Comparison of ENCODE assay signal across 1 cellular context in the genomic region with DNA sequence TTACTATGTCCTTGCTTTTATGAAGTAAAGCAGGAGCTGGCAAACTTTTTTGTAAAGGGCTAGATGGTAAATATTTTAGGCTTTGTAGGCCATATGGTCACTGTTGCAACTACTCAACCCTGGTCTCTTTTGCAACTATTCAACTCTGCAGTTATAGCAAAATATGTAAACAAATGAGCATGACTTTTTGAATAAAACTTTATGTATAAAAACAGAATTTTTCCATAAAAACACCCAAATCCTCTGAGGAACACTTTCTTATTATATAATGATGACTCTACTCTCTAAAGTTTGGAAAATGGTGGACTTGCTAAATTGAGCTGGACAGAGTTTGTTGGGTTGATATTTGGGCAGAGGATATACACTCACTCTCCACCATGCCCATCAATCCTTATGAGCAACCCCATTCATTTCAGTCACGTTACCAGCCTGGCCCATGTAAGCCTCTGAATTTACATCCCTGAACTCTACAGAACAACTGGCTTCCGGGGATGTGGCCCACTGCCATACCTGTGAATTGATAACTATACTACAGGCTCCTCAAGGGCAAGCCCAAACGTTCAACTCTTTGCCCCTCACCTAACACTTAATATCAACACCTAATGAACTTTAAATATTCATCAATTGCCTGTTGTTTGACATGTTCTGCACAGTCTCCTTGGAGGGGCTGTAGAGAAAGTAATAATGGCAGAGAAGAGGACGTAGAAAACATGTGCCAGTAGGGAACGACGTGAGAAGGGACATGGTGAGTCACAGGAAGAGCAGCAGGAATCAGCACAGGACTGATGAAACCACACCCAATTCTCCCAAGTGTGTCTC.
TF ChIP-seq lines count a peak whose summit lies in the region.

No MANE protein-coding gene starts in this region.

TF ChIP-seq in K562, 482 proteins besides CTCF, POLR2A, EP300 and RAD21 (continued from another document and continues in another):
- TF ChIP-seq, protein P1, sequence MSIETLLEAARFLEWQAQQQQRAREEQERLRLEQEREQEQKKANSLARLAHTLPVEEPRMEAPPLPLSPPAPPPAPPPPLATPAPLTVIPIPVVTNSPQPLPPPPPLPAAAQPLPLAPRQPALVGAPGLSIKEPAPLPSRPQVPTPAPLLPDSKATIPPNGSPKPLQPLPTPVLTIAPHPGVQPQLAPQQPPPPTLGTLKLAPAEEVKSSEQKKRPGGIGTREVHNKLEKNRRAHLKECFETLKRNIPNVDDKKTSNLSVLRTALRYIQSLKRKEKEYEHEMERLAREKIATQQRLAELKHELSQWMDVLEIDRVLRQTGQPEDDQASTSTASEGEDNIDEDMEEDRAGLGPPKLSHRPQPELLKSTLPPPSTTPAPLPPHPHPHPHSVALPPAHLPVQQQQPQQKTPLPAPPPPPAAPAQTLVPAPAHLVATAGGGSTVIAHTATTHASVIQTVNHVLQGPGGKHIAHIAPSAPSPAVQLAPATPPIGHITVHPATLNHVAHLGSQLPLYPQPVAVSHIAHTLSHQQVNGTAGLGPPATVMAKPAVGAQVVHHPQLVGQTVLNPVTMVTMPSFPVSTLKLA (conservative IDR thresholded peaks at IDR 0.05) = peak; percentile 54 to 75; a peak in 3 of 4 replicates
- TF ChIP-seq, protein P2, sequence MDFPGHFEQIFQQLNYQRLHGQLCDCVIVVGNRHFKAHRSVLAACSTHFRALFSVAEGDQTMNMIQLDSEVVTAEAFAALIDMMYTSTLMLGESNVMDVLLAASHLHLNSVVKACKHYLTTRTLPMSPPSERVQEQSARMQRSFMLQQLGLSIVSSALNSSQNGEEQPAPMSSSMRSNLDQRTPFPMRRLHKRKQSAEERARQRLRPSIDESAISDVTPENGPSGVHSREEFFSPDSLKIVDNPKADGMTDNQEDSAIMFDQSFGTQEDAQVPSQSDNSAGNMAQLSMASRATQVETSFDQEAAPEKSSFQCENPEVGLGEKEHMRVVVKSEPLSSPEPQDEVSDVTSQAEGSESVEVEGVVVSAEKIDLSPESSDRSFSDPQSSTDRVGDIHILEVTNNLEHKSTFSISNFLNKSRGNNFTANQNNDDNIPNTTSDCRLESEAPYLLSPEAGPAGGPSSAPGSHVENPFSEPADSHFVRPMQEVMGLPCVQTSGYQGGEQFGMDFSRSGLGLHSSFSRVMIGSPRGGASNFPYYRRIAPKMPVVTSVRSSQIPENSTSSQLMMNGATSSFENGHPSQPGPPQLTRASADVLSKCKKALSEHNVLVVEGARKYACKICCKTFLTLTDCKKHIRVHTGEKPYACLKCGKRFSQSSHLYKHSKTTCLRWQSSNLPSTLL (IDR thresholded peaks at IDR 0.05) = no peak
- TF ChIP-seq, protein P3, sequence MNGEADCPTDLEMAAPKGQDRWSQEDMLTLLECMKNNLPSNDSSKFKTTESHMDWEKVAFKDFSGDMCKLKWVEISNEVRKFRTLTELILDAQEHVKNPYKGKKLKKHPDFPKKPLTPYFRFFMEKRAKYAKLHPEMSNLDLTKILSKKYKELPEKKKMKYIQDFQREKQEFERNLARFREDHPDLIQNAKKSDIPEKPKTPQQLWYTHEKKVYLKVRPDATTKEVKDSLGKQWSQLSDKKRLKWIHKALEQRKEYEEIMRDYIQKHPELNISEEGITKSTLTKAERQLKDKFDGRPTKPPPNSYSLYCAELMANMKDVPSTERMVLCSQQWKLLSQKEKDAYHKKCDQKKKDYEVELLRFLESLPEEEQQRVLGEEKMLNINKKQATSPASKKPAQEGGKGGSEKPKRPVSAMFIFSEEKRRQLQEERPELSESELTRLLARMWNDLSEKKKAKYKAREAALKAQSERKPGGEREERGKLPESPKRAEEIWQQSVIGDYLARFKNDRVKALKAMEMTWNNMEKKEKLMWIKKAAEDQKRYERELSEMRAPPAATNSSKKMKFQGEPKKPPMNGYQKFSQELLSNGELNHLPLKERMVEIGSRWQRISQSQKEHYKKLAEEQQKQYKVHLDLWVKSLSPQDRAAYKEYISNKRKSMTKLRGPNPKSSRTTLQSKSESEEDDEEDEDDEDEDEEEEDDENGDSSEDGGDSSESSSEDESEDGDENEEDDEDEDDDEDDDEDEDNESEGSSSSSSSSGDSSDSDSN (IDR thresholded peaks at IDR 0.05; ENCODE audit: borderline replicate concordance in 1 of 2, low read depth in 2 of 2, low read length in 2 of 2) = 0 out of 4 replicates have a peak, but pooled peaks of 1 of the 2 experiments have one; percentile 17
- TF ChIP-seq PRMT5 (CRISPR knock-in tag; IDR thresholded peaks at IDR 0.05) (no peak), RUNX1 (IDR thresholded peaks at IDR 0.05; ENCODE audit: low read depth) (no peak), SAP30 (IDR thresholded peaks at IDR 0.05; ENCODE audit: borderline replicate concordance, insufficient read depth, low read depth, low read length, poor library complexity, severe bottlenecking) (no peak), CREB1 (IDR thresholded peaks at IDR 0.05) (peak; percentile 86), CREB1 (CRISPR knock-in tag; IDR thresholded peaks at IDR 0.05) (peak; percentile 60; the same call in 1 of the 2 replicates), FUS (optimal IDR thresholded peaks at IDR 0.05; ENCODE audit: low read depth, low read length) (no peak), NFIC (IDR thresholded peaks at IDR 0.05) (no peak), DIDO1 (tag; IDR thresholded peaks at IDR 0.05; ENCODE audit: low read depth) (peak; percentile 18; the same call in 1 of the 2 replicates), ZNF3 (CRISPR knock-in tag; IDR thresholded peaks at IDR 0.05) (no peak), FOS (IDR thresholded peaks at IDR 0.05; ENCODE audit: extremely low read depth, insufficient read length) (peak; percentile 62), SRSF9 (IDR thresholded peaks at IDR 0.05; ENCODE audit: borderline replicate concordance, low read depth, low read length) (no peak), ZC3H4 (CRISPR knock-in tag; IDR thresholded peaks at IDR 0.05; ENCODE audit: borderline replicate concordance) (no peak), NUFIP1 (IDR thresholded peaks at IDR 0.05; ENCODE audit: partially characterized antibody) (peak; percentile 63), ZNF444 (CRISPR knock-in tag; IDR thresholded peaks at IDR 0.05) (no peak), PHTF2 (CRISPR knock-in tag; IDR thresholded peaks at IDR 0.05) (no peak), PHF8 (IDR thresholded peaks at IDR 0.05; ENCODE audit: borderline replicate concordance, low read length) (no peak), DPF2 (IDR thresholded peaks at IDR 0.05) (peak; percentile 90), ZNF146 (CRISPR knock-in tag; IDR thresholded peaks at IDR 0.05; ENCODE audit: unreplicated experiment) (no peak), POU5F1 (IDR thresholded peaks at IDR 0.05; ENCODE audit: borderline replicate concordance, low read depth, low read length, partially characterized antibody) (no peak)
- TF ChIP-seq, protein P4, sequence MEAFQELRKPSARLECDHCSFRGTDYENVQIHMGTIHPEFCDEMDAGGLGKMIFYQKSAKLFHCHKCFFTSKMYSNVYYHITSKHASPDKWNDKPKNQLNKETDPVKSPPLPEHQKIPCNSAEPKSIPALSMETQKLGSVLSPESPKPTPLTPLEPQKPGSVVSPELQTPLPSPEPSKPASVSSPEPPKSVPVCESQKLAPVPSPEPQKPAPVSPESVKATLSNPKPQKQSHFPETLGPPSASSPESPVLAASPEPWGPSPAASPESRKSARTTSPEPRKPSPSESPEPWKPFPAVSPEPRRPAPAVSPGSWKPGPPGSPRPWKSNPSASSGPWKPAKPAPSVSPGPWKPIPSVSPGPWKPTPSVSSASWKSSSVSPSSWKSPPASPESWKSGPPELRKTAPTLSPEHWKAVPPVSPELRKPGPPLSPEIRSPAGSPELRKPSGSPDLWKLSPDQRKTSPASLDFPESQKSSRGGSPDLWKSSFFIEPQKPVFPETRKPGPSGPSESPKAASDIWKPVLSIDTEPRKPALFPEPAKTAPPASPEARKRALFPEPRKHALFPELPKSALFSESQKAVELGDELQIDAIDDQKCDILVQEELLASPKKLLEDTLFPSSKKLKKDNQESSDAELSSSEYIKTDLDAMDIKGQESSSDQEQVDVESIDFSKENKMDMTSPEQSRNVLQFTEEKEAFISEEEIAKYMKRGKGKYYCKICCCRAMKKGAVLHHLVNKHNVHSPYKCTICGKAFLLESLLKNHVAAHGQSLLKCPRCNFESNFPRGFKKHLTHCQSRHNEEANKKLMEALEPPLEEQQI (IDR thresholded peaks at IDR 0.05) = peak; percentile 13; the same call in 1 of the 2 replicates
- TF ChIP-seq, protein P5, sequence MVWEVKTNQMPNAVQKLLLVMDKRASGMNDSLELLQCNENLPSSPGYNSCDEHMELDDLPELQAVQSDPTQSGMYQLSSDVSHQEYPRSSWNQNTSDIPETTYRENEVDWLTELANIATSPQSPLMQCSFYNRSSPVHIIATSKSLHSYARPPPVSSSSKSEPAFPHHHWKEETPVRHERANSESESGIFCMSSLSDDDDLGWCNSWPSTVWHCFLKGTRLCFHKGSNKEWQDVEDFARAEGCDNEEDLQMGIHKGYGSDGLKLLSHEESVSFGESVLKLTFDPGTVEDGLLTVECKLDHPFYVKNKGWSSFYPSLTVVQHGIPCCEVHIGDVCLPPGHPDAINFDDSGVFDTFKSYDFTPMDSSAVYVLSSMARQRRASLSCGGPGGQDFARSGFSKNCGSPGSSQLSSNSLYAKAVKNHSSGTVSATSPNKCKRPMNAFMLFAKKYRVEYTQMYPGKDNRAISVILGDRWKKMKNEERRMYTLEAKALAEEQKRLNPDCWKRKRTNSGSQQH (CRISPR knock-in tag; IDR thresholded peaks at IDR 0.05) = 0 out of 2 replicates have a peak, but pooled peaks have one; percentile 15
- TF ChIP-seq, protein P6, sequence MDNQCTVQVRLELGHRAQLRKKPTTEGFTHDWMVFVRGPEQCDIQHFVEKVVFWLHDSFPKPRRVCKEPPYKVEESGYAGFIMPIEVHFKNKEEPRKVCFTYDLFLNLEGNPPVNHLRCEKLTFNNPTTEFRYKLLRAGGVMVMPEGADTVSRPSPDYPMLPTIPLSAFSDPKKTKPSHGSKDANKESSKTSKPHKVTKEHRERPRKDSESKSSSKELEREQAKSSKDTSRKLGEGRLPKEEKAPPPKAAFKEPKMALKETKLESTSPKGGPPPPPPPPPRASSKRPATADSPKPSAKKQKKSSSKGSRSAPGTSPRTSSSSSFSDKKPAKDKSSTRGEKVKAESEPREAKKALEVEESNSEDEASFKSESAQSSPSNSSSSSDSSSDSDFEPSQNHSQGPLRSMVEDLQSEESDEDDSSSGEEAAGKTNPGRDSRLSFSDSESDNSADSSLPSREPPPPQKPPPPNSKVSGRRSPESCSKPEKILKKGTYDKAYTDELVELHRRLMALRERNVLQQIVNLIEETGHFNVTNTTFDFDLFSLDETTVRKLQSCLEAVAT (IDR thresholded peaks at IDR 0.05) = no peak
- TF ChIP-seq, protein P7, sequence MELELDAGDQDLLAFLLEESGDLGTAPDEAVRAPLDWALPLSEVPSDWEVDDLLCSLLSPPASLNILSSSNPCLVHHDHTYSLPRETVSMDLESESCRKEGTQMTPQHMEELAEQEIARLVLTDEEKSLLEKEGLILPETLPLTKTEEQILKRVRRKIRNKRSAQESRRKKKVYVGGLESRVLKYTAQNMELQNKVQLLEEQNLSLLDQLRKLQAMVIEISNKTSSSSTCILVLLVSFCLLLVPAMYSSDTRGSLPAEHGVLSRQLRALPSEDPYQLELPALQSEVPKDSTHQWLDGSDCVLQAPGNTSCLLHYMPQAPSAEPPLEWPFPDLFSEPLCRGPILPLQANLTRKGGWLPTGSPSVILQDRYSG (tag; conservative IDR thresholded peaks at IDR 0.05; ENCODE audit: low read depth) = peak; percentile 48; the same call in 1 of the 2 replicates
- TF ChIP-seq, protein P8, sequence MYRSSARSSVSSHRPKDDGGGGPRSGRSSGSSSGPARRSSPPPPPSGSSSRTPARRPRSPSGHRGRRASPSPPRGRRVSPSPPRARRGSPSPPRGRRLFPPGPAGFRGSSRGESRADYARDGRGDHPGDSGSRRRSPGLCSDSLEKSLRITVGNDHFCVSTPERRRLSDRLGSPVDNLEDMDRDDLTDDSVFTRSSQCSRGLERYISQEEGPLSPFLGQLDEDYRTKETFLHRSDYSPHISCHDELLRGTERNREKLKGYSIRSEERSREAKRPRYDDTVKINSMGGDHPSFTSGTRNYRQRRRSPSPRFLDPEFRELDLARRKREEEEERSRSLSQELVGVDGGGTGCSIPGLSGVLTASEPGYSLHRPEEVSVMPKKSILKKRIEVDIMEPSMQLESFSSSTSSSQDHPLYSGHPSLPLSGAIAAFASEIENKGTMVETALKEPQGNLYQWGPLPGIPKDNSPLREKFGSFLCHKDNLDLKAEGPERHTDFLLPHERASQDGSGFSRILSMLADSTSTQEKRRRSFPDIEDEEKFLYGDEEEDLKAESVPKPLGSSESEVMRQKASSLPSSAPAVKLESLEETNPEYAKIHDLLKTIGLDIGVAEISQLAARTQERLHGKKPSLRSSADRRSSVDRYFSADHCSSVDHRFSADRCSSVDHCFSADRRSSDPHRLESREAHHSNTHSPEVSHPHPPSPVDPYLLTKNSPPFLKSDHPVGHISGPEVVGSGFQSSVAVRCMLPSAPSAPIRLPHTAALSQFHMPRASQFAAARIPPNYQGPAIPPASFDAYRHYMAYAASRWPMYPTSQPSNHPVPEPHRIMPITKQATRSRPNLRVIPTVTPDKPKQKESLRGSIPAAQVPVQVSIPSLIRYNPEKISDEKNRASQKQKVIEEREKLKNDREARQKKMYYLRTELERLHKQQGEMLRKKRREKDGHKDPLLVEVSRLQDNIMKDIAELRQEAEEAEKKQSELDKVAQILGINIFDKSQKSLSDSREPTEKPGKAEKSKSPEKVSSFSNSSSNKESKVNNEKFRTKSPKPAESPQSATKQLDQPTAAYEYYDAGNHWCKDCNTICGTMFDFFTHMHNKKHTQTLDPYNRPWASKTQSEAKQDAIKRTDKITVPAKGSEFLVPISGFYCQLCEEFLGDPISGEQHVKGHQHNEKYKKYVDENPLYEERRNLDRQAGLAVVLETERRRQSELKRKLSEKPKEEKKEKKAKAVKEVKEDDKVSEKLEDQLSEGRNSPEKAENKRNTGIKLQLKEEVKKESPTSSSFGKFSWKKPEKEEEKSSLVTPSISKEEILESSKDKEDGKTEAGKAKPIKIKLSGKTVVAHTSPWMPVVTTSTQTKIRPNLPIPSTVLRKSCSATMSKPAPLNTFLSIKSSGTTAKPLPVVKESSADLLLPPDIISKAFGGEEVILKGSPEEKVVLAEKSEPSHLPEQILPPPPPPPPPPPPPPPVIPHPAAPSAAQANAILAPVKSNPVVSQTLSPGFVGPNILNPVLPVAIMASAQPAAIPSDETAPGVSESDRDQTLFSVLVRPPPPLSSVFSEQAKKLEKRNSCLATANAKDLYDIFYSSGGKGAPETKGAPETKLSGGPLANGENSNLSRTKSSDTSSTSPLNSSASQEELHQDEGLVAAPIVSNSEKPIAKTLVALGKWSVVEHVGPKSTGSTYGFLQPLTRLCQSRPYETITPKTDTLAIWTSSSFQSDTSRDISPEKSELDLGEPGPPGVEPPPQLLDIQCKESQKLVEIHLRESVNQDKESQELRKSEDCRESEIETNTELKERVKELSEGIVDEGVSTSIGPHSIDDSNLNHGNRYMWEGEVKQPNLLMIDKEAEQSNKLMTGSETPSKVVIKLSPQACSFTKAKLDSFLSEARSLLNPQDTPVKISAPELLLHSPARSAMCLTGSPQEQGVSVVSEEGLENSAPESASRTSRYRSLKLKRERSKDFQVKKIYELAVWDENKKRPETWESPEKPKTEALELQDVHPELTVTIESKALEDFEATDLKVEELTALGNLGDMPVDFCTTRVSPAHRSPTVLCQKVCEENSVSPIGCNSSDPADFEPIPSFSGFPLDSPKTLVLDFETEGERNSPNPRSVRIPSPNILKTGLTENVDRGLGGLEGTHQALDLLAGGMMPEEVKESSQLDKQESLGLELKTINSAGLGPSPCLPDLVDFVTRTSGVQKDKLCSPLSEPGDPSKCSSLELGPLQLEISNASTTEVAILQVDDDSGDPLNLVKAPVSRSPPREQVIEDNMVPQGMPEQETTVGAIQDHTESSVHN (IDR thresholded peaks at IDR 0.05; ENCODE audit: borderline replicate concordance in 1 of 2, low read depth in 1 of 2) = peak in 1 of 2 experiments; percentile 34; a peak in 1 of 4 replicates
